In genomic region chr5:176535655-176536131, GRCh38 we compare ENCODE assay signal across 9 cellular contexts. TPM values are rescaled to one million over a fixed set of nuclear protein-coding genes. Genes with fewer than 3 reads are reported as not detected.
DNase-seq lines count a peak whose midpoint lies in the region; ATAC-seq, FAIRE-seq and TF ChIP-seq lines count a peak whose summit lies in the region.
"Had no signal": no experiment of that assay in that cellular context is flagged by ENCODE, and none has a peak within 500 bp of the region (broad histone marks: within the 10 kb centered on the region; RNA-seq: fewer than 3 reads in every experiment).

No MANE protein-coding gene starts in this region.

- H3K9me3 ChIP-seq in Peyer's patch (no peaks in the 10 kb centered on the region), endothelial cell of umbilical vein (replicated peaks; ENCODE audit: control insufficient read depth, insufficient read depth, low read length) (no peaks in the 10 kb centered on the region), osteoblast (ENCODE audit: low read depth, low read length) (no peaks in the 10 kb centered on the region)

- H3K4me2 ChIP-seq in endothelial cell of umbilical vein (ENCODE audit: insufficient read depth, low read length) = peak overlapping the region; percentile 70
- peak overlapping the region; percentile 89 for H3K4me2 ChIP-seq in osteoblast (ENCODE audit: insufficient read depth, low read length)

- H3K27me3 ChIP-seq in Peyer's patch (no peaks in the 10 kb centered on the region), endothelial cell of umbilical vein (ENCODE audit: control insufficient read depth in 2 of 2, insufficient read depth in 2 of 2, low read length in 2 of 2) (no peaks in the 10 kb centered on the region), osteoblast (ENCODE audit: insufficient read depth, low read length) (no peaks in the 10 kb centered on the region)

- H3K4me3 ChIP-seq in GM12865 (ENCODE audit: low read depth, low read length) (peak overlapping the region; percentile 76), Peyer's patch (peak overlapping the region; percentile 61 to 90 (median 80)), endothelial cell of umbilical vein (replicated peaks in 1 of 3; ENCODE audit: insufficient read depth in 1 of 3, low read depth in 1 of 3, low read length in 3 of 3) (peak overlapping the region; percentile 53 to 79 (median 73)), osteoblast (ENCODE audit: insufficient read depth, low read length) (peak overlapping the region; percentile 89)

- TF ChIP-seq POLR2A in Peyer's patch (IDR thresholded peaks at IDR 0.05) (no peak), endothelial cell of umbilical vein (IDR thresholded peaks at IDR 0.05; ENCODE audit: low read depth, low read length) (no peak)

- intact Hi-C loops in endothelial cell of umbilical vein (cut with micrococcal nuclease) = loop anchor here (2.0 to 10.0 kb wide), 4 partner anchors 79 to 959 kb away; partner anchors contain the start of genes KIAA1191 and PDLIM7

- BruUV-seq in endothelial cell of umbilical vein (replicated peaks; lab: Mats Ljungman, UMichigan) = TSS peak; percentile 15

- peak; percentile 48 for FAIRE-seq in endothelial cell of umbilical vein (lab: Jason Lieb, UNC)
- FAIRE-seq: TTC549 had no signal

- peaks cover 19 to 52% (median 38%) of the 10 kb centered on the region in 4 donors for H3K4me1 ChIP-seq in Peyer's patch
- peaks cover 40% of the 10 kb centered on the region for H3K4me1 ChIP-seq in endothelial cell of umbilical vein (ENCODE audit: control insufficient read depth, extremely low read depth, insufficient read depth, low read length)
- H3K4me1 ChIP-seq in osteoblast (ENCODE audit: insufficient read depth, low read length) = peaks cover 23% of the 10 kb centered on the region

- dilution Hi-C loops in endothelial cell of umbilical vein (cut with MboI; ENCODE audit: extremely low pct_ligation_motif_present, low sequenced_read_pairs) = no loop called here

- no peaks in the 10 kb centered on the region for H3K9me1 ChIP-seq in endothelial cell of umbilical vein (replicated peaks; ENCODE audit: control insufficient read depth, extremely low read depth, insufficient read depth, low read length)

- peaks cover 33% of the 10 kb centered on the region for H3K79me2 ChIP-seq in endothelial cell of umbilical vein (ENCODE audit: control insufficient read depth, insufficient read depth, low read length)
- H3K79me2 ChIP-seq in osteoblast (ENCODE audit: insufficient read depth, low read length) = peaks cover 47% of the 10 kb centered on the region

- H3K9ac ChIP-seq in endothelial cell of umbilical vein (replicated peaks; ENCODE audit: extremely low read depth, insufficient read depth, low read length) = peak overlapping the region; percentile 86

- H3K36me3 ChIP-seq in Peyer's patch = peaks cover 0 to 17% (median 3%) of the 10 kb centered on the region in 3 donors
- H3K36me3 ChIP-seq in endothelial cell of umbilical vein (ENCODE audit: control insufficient read depth in 2 of 2, extremely low read depth in 1 of 2, insufficient read depth in 2 of 2, low read length in 2 of 2) = peaks cover 3 to 12% of the 10 kb centered on the region in 2 experiments
- peaks cover 8% of the 10 kb centered on the region for H3K36me3 ChIP-seq in osteoblast (ENCODE audit: insufficient read depth, low read length)

- H2AFZ ChIP-seq in endothelial cell of umbilical vein (ENCODE audit: low read depth, low read length) (no peak overlapping the region), osteoblast (ENCODE audit: low read length) (no peak overlapping the region)

- CTCF ChIA-PET in endothelial cell of umbilical vein (lab: Charles Lee) = interaction anchor here (0.6 to 5.0 kb wide), 5 partner anchors 11 to 806 kb away, joined by 3 to 27 read pairs (median 3); partner anchors contain the start of genes CLTB and FAF2

- ATAC-seq in HG03565 (IDR thresholded peaks at IDR 0.05; ENCODE audit: unreplicated experiment) = no peak

- no peaks in the 10 kb centered on the region for H4K20me1 ChIP-seq in endothelial cell of umbilical vein (replicated peaks; ENCODE audit: control insufficient read depth, extremely low read depth, insufficient read depth, low read length)
- peaks cover 42% of the 10 kb centered on the region for H4K20me1 ChIP-seq in osteoblast (ENCODE audit: insufficient read depth, low read length)

- TF ChIP-seq CTCF in GM12865 (IDR thresholded peaks at IDR 0.05; ENCODE audit: insufficient read depth, low read depth, low read length, missing control alignments) = no peak
- TF ChIP-seq CTCF in Peyer's patch (IDR thresholded peaks at IDR 0.05) = no peak
- TF ChIP-seq CTCF in endothelial cell of umbilical vein (IDR thresholded peaks at IDR 0.05; ENCODE audit: extremely low read depth in 1 of 2, insufficient read depth in 1 of 2, low read depth in 1 of 2, low read length in 2 of 2) = no peak
- TF ChIP-seq CTCF in osteoblast (IDR thresholded peaks at IDR 0.05; ENCODE audit: extremely low read depth, low read depth, low read length) = no peak

- H3K27ac ChIP-seq in Peyer's patch = peak overlapping the region; percentile 94 to 100 (median 97)
- peak overlapping the region; percentile 83 for H3K27ac ChIP-seq in endothelial cell of umbilical vein (ENCODE audit: insufficient read depth, low read depth, low read length)
- peak overlapping the region; percentile 91 for H3K27ac ChIP-seq in osteoblast (ENCODE audit: low read depth, low read length)

- POLR2A ChIA-PET in endothelial cell of umbilical vein (lab: Charles Lee) = no interaction called here

- DNase-seq in GM12865 (ENCODE audit: low read depth) (peak; percentile 49), Peyer's patch (peak in 1 of 3 donors; percentile 59), endothelial cell of umbilical vein (ENCODE audit: low read depth, low spot score) (peak; percentile 31), osteoblast (ENCODE audit: insufficient read length, low spot score, missing footprints) (peak; percentile 61), NK-92 (lab: John Stamatoyannopoulos, UW; ENCODE audit: unreplicated experiment) (no peak), NOMO-1 treated with dmso at 0.1 percent for 144 hours (lab: John Stamatoyannopoulos, UW; ENCODE audit: unreplicated experiment) (no peak), T-helper 9 cell (no peak)

TF ChIP-seq in endothelial cell of umbilical vein, 7 proteins besides CTCF, POLR2A, EP300 and RAD21:
- TF ChIP-seq POLR2AphosphoS5 (IDR thresholded peaks at IDR 0.05; ENCODE audit: insufficient read depth, low read depth, low read length) (no peak), FOS (IDR thresholded peaks at IDR 0.05; ENCODE audit: borderline replicate concordance, insufficient read depth, low read length) (no peak), EZH2 (IDR thresholded peaks at IDR 0.05; ENCODE audit: borderline replicate concordance, low read depth, low read length, severe bottlenecking) (no peak), JUN (IDR thresholded peaks at IDR 0.05; ENCODE audit: borderline replicate concordance, insufficient read depth, insufficient read length, low read depth) (no peak), GATA2 (IDR thresholded peaks at IDR 0.05; ENCODE audit: insufficient read depth, insufficient read length, low read depth, low read length) (no peak), MYC (IDR thresholded peaks at IDR 0.05; ENCODE audit: low read depth, low read length) (no peak), MAX (IDR thresholded peaks at IDR 0.05; ENCODE audit: insufficient read depth, insufficient read length) (no peak)

RNA-seq across cellular contexts. Expression of gene RNF44, which starts 1.5 kb away (rescaled TPM):
- total RNA-seq in Peyer's patch = 100 to 1,000 TPM in 1 of 4 donors, 10 to 100 TPM in 3; 46.4 to 114 (median 65.3) TPM
- total RNA-seq in endothelial cell of umbilical vein = 50.2 and 51.5 TPM in 2 replicates
- 19.8 and 24.4 TPM in 2 replicates for polyA plus RNA-seq in endothelial cell of umbilical vein
- 9.4 and 14.2 TPM in 2 replicates for polyA plus RNA-seq in endothelial cell of umbilical vein (2011; cell fraction: cytosol; rRNA removed)
- 92.2 and 101 TPM in 2 replicates for polyA plus RNA-seq in endothelial cell of umbilical vein (2011; cell fraction: nucleus; rRNA removed)
- polyA plus RNA-seq in endothelial cell of umbilical vein (2012) = 18.6 and 27.9 TPM in 2 replicates
- 12.4 and 16.3 TPM in 2 replicates for polyA minus RNA-seq in endothelial cell of umbilical vein
- 17.8 TPM for polyA minus RNA-seq in endothelial cell of umbilical vein (2011; cell fraction: cytosol; rRNA and poly(A)+ RNA removed)
- polyA minus RNA-seq in endothelial cell of umbilical vein (2011; cell fraction: nucleus; rRNA and poly(A)+ RNA removed) = 30.6 and 52.0 TPM in 2 replicates
- 5.4 and 6.2 TPM in 2 replicates for total RNA-seq in osteoblast

RNA-seq across cellular contexts. Expression of gene CDHR2, which starts 13.4 kb away (rescaled TPM):
- total RNA-seq in Peyer's patch = 100 to 1,000 TPM in 3 of 4 donors, 10 to 100 TPM in 1; 39.6 to 823 (median 613) TPM
- total RNA-seq in endothelial cell of umbilical vein = not detected in 2 replicates
- not detected in 2 replicates for polyA plus RNA-seq in endothelial cell of umbilical vein
- polyA plus RNA-seq in endothelial cell of umbilical vein (2011; cell fraction: cytosol; rRNA removed) = not detected in 2 replicates
- polyA plus RNA-seq in endothelial cell of umbilical vein (2011; cell fraction: nucleus; rRNA removed) = not detected in 2 replicates
- 0.18 TPM in 1 of 2 replicates, not detected in the other for polyA plus RNA-seq in endothelial cell of umbilical vein (2012)
- polyA minus RNA-seq in endothelial cell of umbilical vein = not detected in 2 replicates
- polyA minus RNA-seq in endothelial cell of umbilical vein (2011; cell fraction: cytosol; rRNA and poly(A)+ RNA removed) = not detected
- not detected in 2 replicates for polyA minus RNA-seq in endothelial cell of umbilical vein (2011; cell fraction: nucleus; rRNA and poly(A)+ RNA removed)
- total RNA-seq in osteoblast = under 0.01 TPM in 1 of 2 replicates, not detected in the other

Comparison
In these comparisons a context has a peak if more than half of its experiments do, and no peak if none do; other contexts are left out.
1. DNase-seq: peak in GM12865 (single experiment), endothelial cell of umbilical vein (single experiment) and osteoblast (single experiment); none in NK-92 (single experiment), NOMO-1 treated with dmso at 0.1 percent for 144 hours (single experiment) and T-helper 9 cell (single experiment).
2. RNA of gene CDHR2, which starts 13.4 kb away (total RNA-seq): 39.6 to 823 TPM in Peyer's patch; not detected in endothelial cell of umbilical vein and under 0.01 TPM in osteoblast; every median in the first group is over 10 times any median in the second.
3. Peak in every context shown above with its lines, with median percentiles within 50 percentile points of each other: H3K4me3 ChIP-seq and H3K27ac ChIP-seq.